In the genomic region with DNA sequence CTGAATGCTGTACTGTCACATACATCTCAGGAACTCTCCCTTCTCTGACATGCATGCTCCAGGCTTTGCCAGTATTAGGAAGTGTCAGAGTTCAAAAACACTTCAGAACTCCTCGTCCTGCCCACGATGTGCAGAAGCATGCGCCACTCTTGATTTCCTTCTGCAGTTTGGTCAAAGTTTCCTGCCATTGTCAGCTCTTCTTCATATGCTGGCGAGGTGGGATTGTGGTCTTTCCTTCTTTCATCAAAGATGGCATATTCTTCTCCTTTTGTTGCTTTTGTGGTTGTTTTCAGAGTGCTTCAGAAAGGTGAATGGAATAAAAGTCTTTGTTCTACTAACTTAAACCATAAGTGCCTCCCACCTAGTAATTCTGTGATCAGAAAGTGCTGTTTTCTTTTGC, we compare ENCODE assay signal across 20 cellular contexts.
"Had no signal": no experiment of that assay in that cellular context is flagged by ENCODE, and none has a peak within 500 bp of the region (broad histone marks: within the 10 kb centered on the region; RNA-seq: fewer than 3 reads in every experiment).

No MANE protein-coding gene starts in this region.

- H3K27me3 ChIP-seq: dorsolateral prefrontal cortex, ovary, thyroid gland, vagina had no signal

- FAIRE-seq: frontal cortex, keratinocyte had no signal

- DNase-seq: dorsolateral prefrontal cortex; effector CD4-positive, alpha-beta T cell; head of caudate nucleus; natural killer cell; occipital lobe; ovary; posterior cingulate gyrus; psoas muscle; right cardiac atrium; stimulated activated CD4-positive, alpha-beta T cell treated with anti-CD3 and anti-CD28 coated beads, Interleukin-15, amount 100 ng/mL, for 24 hours; stimulated activated CD4-positive, alpha-beta T cell treated with anti-CD3 and anti-CD28 coated beads, Interleukin-2, amount 100 ng/mL, for 48 hours; stimulated activated CD8-positive, alpha-beta memory T cell treated with anti-CD3 and anti-CD28 coated beads, Interleukin-4, amount 100 ng/mL, for 48 hours; stimulated activated naive CD4-positive, alpha-beta T cell; stimulated activated naive CD8-positive, alpha-beta T cell treated with anti-CD3 and anti-CD28 coated beads, Interleukin-15, amount 100 ng/mL, for 72 hours; thyroid gland had no signal

- H3K27ac ChIP-seq: ovary, psoas muscle, skin epidermis, thyroid gland, vagina had no signal

- H3K4me3 ChIP-seq: dorsolateral prefrontal cortex, lung, ovary, psoas muscle, skin epidermis, thyroid gland, vagina had no signal

- H3K9me3 ChIP-seq: ovary, thyroid gland, vagina had no signal

- H3K4me1 ChIP-seq: psoas muscle, thyroid gland, vagina had no signal

- H3K36me3 ChIP-seq: ovary, thyroid gland, vagina had no signal
